19 cellular contexts compared by ENCODE assay signal in the genomic region with DNA sequence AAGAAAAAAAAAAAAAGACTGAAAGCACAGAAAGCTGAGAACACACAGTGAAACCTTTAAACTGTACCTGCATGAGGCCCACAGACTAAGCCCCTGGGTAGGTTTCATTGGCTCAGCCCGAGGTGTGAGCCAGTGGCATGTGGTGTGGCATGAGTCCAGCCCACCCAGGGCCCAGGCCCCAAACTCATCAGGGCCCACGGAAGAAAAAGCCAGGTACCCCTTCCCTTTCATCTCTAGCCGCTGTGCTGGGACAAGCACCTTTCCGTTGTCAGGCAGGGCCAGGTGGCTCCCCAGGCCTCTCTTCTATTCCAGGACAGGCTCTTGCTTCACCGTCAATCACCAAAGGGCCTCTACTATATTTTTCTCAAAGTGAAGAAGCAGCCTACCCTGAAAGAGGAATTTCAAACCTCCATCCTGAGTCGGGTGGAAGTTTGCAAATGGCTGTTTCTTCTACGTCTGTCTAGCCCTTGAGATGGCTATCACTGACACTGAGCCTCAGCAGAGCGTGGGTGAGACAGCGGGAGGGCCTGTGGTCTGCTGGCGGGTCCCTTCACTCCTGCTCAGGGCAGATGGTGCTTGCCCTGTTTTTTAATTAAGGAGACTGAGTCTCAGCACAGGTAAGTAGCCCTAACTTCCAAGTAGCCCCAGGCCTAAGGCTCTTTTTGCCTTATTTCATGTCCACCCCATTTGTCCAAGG.
DNase-seq lines count a peak whose midpoint lies in the region; ATAC-seq, FAIRE-seq and TF ChIP-seq lines count a peak whose summit lies in the region.
"Had no signal": no experiment of that assay in that cellular context is flagged by ENCODE, and none has a peak within 500 bp of the region (broad histone marks: within the 10 kb centered on the region; RNA-seq: fewer than 3 reads in every experiment).

No MANE protein-coding gene starts in this region.

- no peak for TF ChIP-seq POLR2A in erythroblast (IDR thresholded peaks at IDR 0.05; ENCODE audit: low read length)

- H3K9me3 ChIP-seq in RWPE2 (ENCODE audit: severe bottlenecking), result no peaks in the 10 kb centered on the region

- no peak overlapping the region for H3K4me3 ChIP-seq in RWPE2 (ENCODE audit: severe bottlenecking)
- H3K4me3 ChIP-seq: PC-9 had no signal

- DNase-seq in DMS 273 (lab: John Stamatoyannopoulos, UW; ENCODE audit: unreplicated experiment) (peak; percentile 46), DMS 273 treated with DMSO at 0.1 percent for 48 hours (lab: John Stamatoyannopoulos, UW) (no peak), RWPE2 (ENCODE audit: low spot score) (no peak), erythroblast (lab: John Stamatoyannopoulos, UW) (peak; percentile 62 to 68), nucleus accumbens (lab: John Stamatoyannopoulos, UW) (no peak), urothelium cell line (ENCODE audit: low spot score) (no peak)
- no peak for DNase-seq in stimulated activated naive B cell treated with anti-CD40 and anti-IgM and Interleukin-4, amounts not matched to agents 10 μg/mL and 1 μg/mL and 100 μg/mL, for 72 hours
- DNase-seq: activated gamma-delta T cell treated with Interleukin-2 at 50 U/mL for 16 hours, endodermal cell, foreskin keratinocyte, HFFc6, mammary epithelial cell, NCI-H187, NCI-H524, PC-9, SW 1271 had no signal

- peaks cover 11 to 30% of the 10 kb centered on the region in 2 donors for H3K4me1 Mint-ChIP-seq in stimulated activated naive B cell treated with anti-CD40 and anti-IgM and Interleukin-4, amounts not matched to agents 10 μg/mL and 1 μg/mL and 100 μg/mL, for 72 hours

- H3K27ac Mint-ChIP-seq in stimulated activated naive B cell treated with anti-CD40 and anti-IgM and Interleukin-4, amounts not matched to agents 10 μg/mL and 1 μg/mL and 100 μg/mL, for 72 hours, result peak overlapping the region; percentile 54
- H3K27ac Mint-ChIP-seq: endodermal cell; HFFc6; stimulated activated naive CD8-positive, alpha-beta T cell treated with anti-CD3 and anti-CD28 coated beads, Interleukin-15, Interleukin-2, amounts not matched to agents 100 ng/mL and 50 ng/mL, for 24 hours had no signal

- H3K36me3 ChIP-seq in RWPE2 (ENCODE audit: low read depth), result peaks cover 13% of the 10 kb centered on the region

- H3K27me3 Mint-ChIP-seq in stimulated activated naive B cell treated with anti-CD40 and anti-IgM and Interleukin-4, amounts not matched to agents 10 μg/mL and 1 μg/mL and 100 μg/mL, for 72 hours, result no peaks in the 10 kb centered on the region
- H3K27me3 Mint-ChIP-seq: stimulated activated naive CD8-positive, alpha-beta T cell treated with anti-CD3 and anti-CD28 coated beads, Interleukin-15, Interleukin-2, amounts not matched to agents 100 ng/mL and 50 ng/mL, for 24 hours had no signal

- H3K4me1 ChIP-seq in RWPE2 (ENCODE audit: insufficient read depth, poor library complexity, severe bottlenecking), result peaks cover 27% of the 10 kb centered on the region

- peaks cover 17 to 27% of the 10 kb centered on the region in 2 donors for H3K36me3 Mint-ChIP-seq in stimulated activated naive B cell treated with anti-CD40 and anti-IgM and Interleukin-4, amounts not matched to agents 10 μg/mL and 1 μg/mL and 100 μg/mL, for 72 hours

- ATAC-seq in RWPE2 (ENCODE audit: low read depth), result no peak
- peak; percentile 22 to 26 for ATAC-seq in stimulated activated naive B cell treated with anti-CD40 and anti-IgM and Interleukin-4, amounts not matched to agents 10 μg/mL and 1 μg/mL and 100 μg/mL, for 72 hours (replicated peaks)
- no peak for ATAC-seq in HG03521 (IDR thresholded peaks at IDR 0.05; ENCODE audit: unreplicated experiment)
- ATAC-seq: foreskin keratinocyte had no signal

- no peak overlapping the region for H3K4me3 Mint-ChIP-seq in stimulated activated naive B cell treated with anti-CD40 and anti-IgM and Interleukin-4, amounts not matched to agents 10 μg/mL and 1 μg/mL and 100 μg/mL, for 72 hours
- H3K4me3 Mint-ChIP-seq: endodermal cell; HFFc6; stimulated activated naive CD8-positive, alpha-beta T cell treated with anti-CD3 and anti-CD28 coated beads, Interleukin-15, Interleukin-2, amounts not matched to agents 100 ng/mL and 50 ng/mL, for 24 hours had no signal

- H3K9me3 Mint-ChIP-seq in stimulated activated naive B cell treated with anti-CD40 and anti-IgM and Interleukin-4, amounts not matched to agents 10 μg/mL and 1 μg/mL and 100 μg/mL, for 72 hours, result no peaks in the 10 kb centered on the region
- H3K9me3 Mint-ChIP-seq: endodermal cell; HFFc6; stimulated activated naive CD8-positive, alpha-beta T cell treated with anti-CD3 and anti-CD28 coated beads, Interleukin-15, Interleukin-2, amounts not matched to agents 100 ng/mL and 50 ng/mL, for 24 hours had no signal

- no peak for FAIRE-seq in urothelium cell line (lab: Jason Lieb, UNC)

- TF ChIP-seq CTCF in RWPE2 (IDR thresholded peaks at IDR 0.05; ENCODE audit: poor library complexity, severe bottlenecking), result no peak

- H3K27me3 ChIP-seq in RWPE2 (ENCODE audit: insufficient read depth, poor library complexity, severe bottlenecking), result no peaks in the 10 kb centered on the region
- H3K27me3 ChIP-seq: foreskin keratinocyte had no signal

- peak overlapping the region; percentile 79 for H3K27ac ChIP-seq in RWPE2 (ENCODE audit: poor library complexity, severe bottlenecking)
- H3K27ac ChIP-seq: 22Rv1, foreskin keratinocyte, PC-9 had no signal

Comparison
In these comparisons a context has a peak if more than half of its experiments do, and no peak if none do; other contexts are left out.
1. DNase-seq: peak in DMS 273 (single experiment) and erythroblast (2 of 2); none in DMS 273 treated with DMSO at 0.1 percent for 48 hours (single experiment), RWPE2 (single experiment), stimulated activated naive B cell treated with anti-CD40 and anti-IgM and Interleukin-4, amounts not matched to agents 10 μg/mL and 1 μg/mL and 100 μg/mL, for 72 hours (single experiment), nucleus accumbens (0 of 56) and urothelium cell line (single experiment).
2. ATAC-seq: peak in stimulated activated naive B cell treated with anti-CD40 and anti-IgM and Interleukin-4, amounts not matched to agents 10 μg/mL and 1 μg/mL and 100 μg/mL, for 72 hours (2 of 2); none in RWPE2 (single experiment) and HG03521 (single experiment).